24 cellular contexts compared by ENCODE assay signal in the genomic region with DNA sequence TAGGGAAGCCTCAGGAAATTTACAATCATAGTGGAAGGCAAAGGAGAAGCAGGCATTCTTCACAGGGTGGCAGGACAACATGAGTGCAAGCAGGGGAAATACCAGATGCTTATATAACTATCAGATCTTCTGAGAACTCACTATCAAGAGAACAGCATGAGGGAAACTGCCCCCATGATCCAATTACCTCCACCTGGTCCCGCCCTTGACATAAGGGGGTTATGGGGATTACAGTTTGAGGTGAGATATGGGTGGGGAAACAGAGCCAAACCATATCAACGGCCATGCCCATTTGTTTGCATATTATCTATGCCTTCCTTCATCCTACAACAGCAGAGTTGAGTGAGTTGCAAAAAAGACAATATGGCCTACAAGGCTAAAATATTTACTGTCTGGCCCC.
DNase-seq lines count a peak whose midpoint lies in the region; FAIRE-seq and TF ChIP-seq lines count a peak whose summit lies in the region.
"Had no signal": no experiment of that assay in that cellular context is flagged by ENCODE, and none has a peak within 500 bp of the region (broad histone marks: within the 10 kb centered on the region; RNA-seq: fewer than 3 reads in every experiment).

No MANE protein-coding gene starts in this region.

- H3K27me3 Mint-ChIP-seq in endodermal cell (ENCODE audit: insufficient read depth) = no peaks in the 10 kb centered on the region
- H3K27me3 Mint-ChIP-seq in neural progenitor cell (ENCODE audit: insufficient read depth, low read depth) = no peaks in the 10 kb centered on the region
- H3K27me3 Mint-ChIP-seq: CD4-positive, alpha-beta T cell had no signal

- TF ChIP-seq CTCF in endodermal cell (conservative IDR thresholded peaks at IDR 0.05) = no peak
- no peak for TF ChIP-seq CTCF in neural progenitor cell (IDR thresholded peaks at IDR 0.05)

- H3K27ac ChIP-seq in endodermal cell (ENCODE audit: low read depth, low read length) (no peak overlapping the region), neural progenitor cell (no peak overlapping the region)
- H3K27ac ChIP-seq: BLaER1 treated with 17β-estradiol and CSF1 and Interleukin-3, amounts not matched to agents 10 nM and 100 nM; C4-2B had no signal

- peak; percentile 32 for FAIRE-seq in urothelium cell line (lab: Jason Lieb, UNC)
- FAIRE-seq in H54 (lab: Jason Lieb, UNC) = no peak
- FAIRE-seq: A204.1, D721Med, G401.6, GM12891, GM19239 had no signal

- H3K9ac ChIP-seq in endodermal cell (ENCODE audit: extremely low read depth, low read length, poor library complexity, severe bottlenecking) (no peak overlapping the region), neural progenitor cell (no peak overlapping the region)
- H3K9ac ChIP-seq: BLaER1 treated with 17β-estradiol and CSF1 and Interleukin-3, amounts not matched to agents 10 nM and 100 nM had no signal

- H3K4me1 ChIP-seq in endodermal cell (ENCODE audit: control insufficient read depth, insufficient read depth, low read length) = peaks cover 5% of the 10 kb centered on the region
- no peaks in the 10 kb centered on the region for H3K4me1 ChIP-seq in neural progenitor cell
- H3K4me1 ChIP-seq: BLaER1 treated with 17β-estradiol and CSF1 and Interleukin-3, amounts not matched to agents 10 nM and 100 nM; Caco-2 had no signal

- H3K27me3 ChIP-seq in endodermal cell (ENCODE audit: control insufficient read depth, insufficient read depth, low read length, poor library complexity, severe bottlenecking) = no peaks in the 10 kb centered on the region
- no peaks in the 10 kb centered on the region for H3K27me3 ChIP-seq in neural progenitor cell
- H3K27me3 ChIP-seq: BLaER1 treated with 17β-estradiol and CSF1 and Interleukin-3, amounts not matched to agents 10 nM and 100 nM had no signal

- H3K36me3 ChIP-seq in endodermal cell (ENCODE audit: control insufficient read depth, insufficient read depth, low read length) = no peaks in the 10 kb centered on the region
- no peaks in the 10 kb centered on the region for H3K36me3 ChIP-seq in neural progenitor cell
- H3K36me3 ChIP-seq: BLaER1 treated with 17β-estradiol and CSF1 and Interleukin-3, amounts not matched to agents 10 nM and 100 nM had no signal

- H3K36me3 Mint-ChIP-seq in endodermal cell (ENCODE audit: low read depth) (no peaks in the 10 kb centered on the region), neural progenitor cell (no peaks in the 10 kb centered on the region)

- no peaks in the 10 kb centered on the region for H4K20me1 ChIP-seq in neural progenitor cell (ENCODE audit: low read depth)
- H4K20me1 ChIP-seq: BLaER1 treated with 17β-estradiol and CSF1 and Interleukin-3, amounts not matched to agents 10 nM and 100 nM had no signal

- H3K4me3 Mint-ChIP-seq in endodermal cell (no peak overlapping the region), neural progenitor cell (no peak overlapping the region)
- H3K4me3 Mint-ChIP-seq: B cell; CD4-positive, alpha-beta T cell; CD8-positive, alpha-beta T cell had no signal

- peaks cover 41% of the 10 kb centered on the region for H3K9me3 ChIP-seq in endodermal cell (ENCODE audit: control insufficient read depth, low read length)
- H3K9me3 ChIP-seq in neural progenitor cell (ENCODE audit: low read depth) = no peaks in the 10 kb centered on the region
- H3K9me3 ChIP-seq: Caco-2 had no signal

- TF ChIP-seq POLR2A in H54 (IDR thresholded peaks at IDR 0.05; ENCODE audit: low read depth, low read length) = no peak

- 40% methylated on average over 1 of the region's 2 CpGs; no CpG with 5 or more reads in 1 of the 2 experiments for WGBS in endodermal cell (ENCODE audit: insufficient coverage in 1 of 2, insufficient read length in 1 of 2), 2 experiments

- H3K4me2 ChIP-seq in neural progenitor cell = no peak overlapping the region
- H3K4me2 ChIP-seq: BLaER1 treated with 17β-estradiol and CSF1 and Interleukin-3, amounts not matched to agents 10 nM and 100 nM had no signal

- H3K4me3 ChIP-seq in endodermal cell (ENCODE audit: low read length) (peak overlapping the region; percentile 73), neural progenitor cell (no peak overlapping the region)
- H3K4me3 ChIP-seq: BLaER1 treated with 17β-estradiol and CSF1 and Interleukin-3, amounts not matched to agents 10 nM and 100 nM had no signal

- no peak overlapping the region for H2AFZ ChIP-seq in neural progenitor cell (replicated peaks)

- H3K4me1 Mint-ChIP-seq in endodermal cell (peaks cover 18% of the 10 kb centered on the region), neural progenitor cell (no peaks in the 10 kb centered on the region)
- H3K4me1 Mint-ChIP-seq: B cell had no signal

- no peaks in the 10 kb centered on the region for H3K79me2 ChIP-seq in neural progenitor cell (ENCODE audit: low read depth)

- no peaks in the 10 kb centered on the region for H3F3A ChIP-seq in neural progenitor cell (ENCODE audit: low read depth)

- H3K9me3 Mint-ChIP-seq in endodermal cell (peaks cover 25% of the 10 kb centered on the region), neural progenitor cell (peaks cover 14% of the 10 kb centered on the region)

- peak overlapping the region; percentile 22 for H3K27ac Mint-ChIP-seq in endodermal cell
- no peak overlapping the region for H3K27ac Mint-ChIP-seq in neural progenitor cell
- H3K27ac Mint-ChIP-seq: B cell; CD4-positive, alpha-beta T cell; CD8-positive, alpha-beta T cell had no signal

- DNase-seq in NCI-H524 (lab: John Stamatoyannopoulos, UW) (peak; percentile 23 to 40), NCI-H524 treated with DMSO at 0.1 percent for 48 hours (lab: John Stamatoyannopoulos, UW) (no peak), NCI-H82 (lab: John Stamatoyannopoulos, UW) (peak; percentile 81), endodermal cell (peak; percentile 60), urothelium cell line (ENCODE audit: low spot score) (no peak), iPS-NIHi11 (ENCODE audit: low spot score) (no peak), H54 (ENCODE audit: insufficient read length, low spot score) (no peak), neural progenitor cell (ENCODE audit: low spot score) (no peak)
- DNase-seq: 8988T; ACHN; Caco-2; Calu3; CD4-positive, alpha-beta T cell; CD8-positive, alpha-beta T cell; DMS79 treated with DMSO at 0.1 percent for 48 hours; GF-D8 had no signal

Comparison
In these comparisons a context has a peak if more than half of its experiments do, and no peak if none do; other contexts are left out.
1. DNase-seq: peak in NCI-H524 (2 of 2), NCI-H82 (single experiment) and endodermal cell (single experiment); none in NCI-H524 treated with DMSO at 0.1 percent for 48 hours (single experiment), urothelium cell line (single experiment), iPS-NIHi11 (single experiment), H54 (single experiment) and neural progenitor cell (single experiment).